8 cellular contexts compared by ENCODE assay signal in the genomic region with DNA sequence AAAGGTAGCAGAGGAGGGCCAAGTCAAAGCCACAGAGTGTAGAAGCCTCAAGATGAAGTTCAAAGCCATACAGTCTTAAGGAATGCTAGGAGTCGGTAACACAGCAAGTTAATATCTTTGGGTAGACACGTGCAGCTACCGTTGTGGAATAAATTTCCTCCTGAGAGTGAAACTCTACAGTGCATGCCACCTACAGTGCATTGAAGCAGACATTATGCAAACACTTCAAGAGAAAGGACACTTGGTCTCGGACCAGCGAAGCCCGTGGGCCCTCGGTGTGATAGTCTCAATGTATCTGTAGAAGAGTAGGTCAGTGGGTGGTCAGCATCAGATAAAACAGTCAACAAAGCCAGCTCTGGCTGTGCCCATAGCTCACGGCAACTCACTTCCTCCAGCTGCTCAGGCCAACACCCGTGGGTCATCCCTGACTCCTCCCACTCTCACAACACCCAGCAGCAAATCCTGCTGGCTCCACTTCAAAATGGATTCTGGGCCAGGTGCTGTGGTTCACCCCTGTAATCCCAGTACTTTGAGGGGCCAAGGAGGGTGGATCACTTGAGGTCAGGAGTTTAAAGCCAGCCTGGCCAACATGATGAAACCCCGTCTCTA. TPM values are rescaled to one million over a fixed set of nuclear protein-coding genes. Genes with fewer than 3 reads are reported as not detected.
DNase-seq lines count a peak whose midpoint lies in the region; ATAC-seq and TF ChIP-seq lines count a peak whose summit lies in the region.
"Not testable (repeated sequence)": the region's sequence is repeated elsewhere in the genome, so short reads cannot be mapped to it uniquely, and the experiment has no call there.

No MANE protein-coding gene starts in this region.

- peak overlapping the region; percentile 12 for H3K27ac Mint-ChIP-seq in activated B cell treated with CpG ODN at 0.5 μM for 24 hours

- H3K4me3 ChIP-seq in OCI-LY3 (ENCODE audit: low read length), result 0 out of 2 replicates have a peak overlapping the region, but pooled peaks have one; percentile 18
- H3K4me3 ChIP-seq in lung, prostate gland: not testable (repeated sequence)

- not testable (repeated sequence) for H3K36me3 Mint-ChIP-seq in activated B cell treated with CpG ODN at 0.5 μM for 24 hours (ENCODE audit: low read depth)

- not testable (repeated sequence) for TF ChIP-seq POLR2A in prostate gland (IDR thresholded peaks at IDR 0.05)

- H3K36me3 ChIP-seq in OCI-LY3 (replicated peaks; ENCODE audit: low read depth, low read length); lung (ENCODE audit: control insufficient read depth in 2 of 2, insufficient read depth in 2 of 2, low read length in 2 of 2); prostate gland: not testable (repeated sequence)

- WGBS in lung, 2 donors, result 43 to 73% methylated on average over 10 of the region's 10 CpGs
- 50% methylated on average over 10 of the region's 10 CpGs for WGBS in prostate gland

- POLR2A ChIA-PET in activated B cell treated with CpG ODN at 0.5 μM for 24 hours (lab: Charles Lee), result not testable (repeated sequence)

- DNase-seq in NCI-H1417 (lab: John Stamatoyannopoulos, UW) (peak in 2 of 3 experiments; percentile 15 to 33), lung (ENCODE audit: low spot score) (peak; percentile 40)
- DNase-seq in activated B cell treated with CpG ODN at 0.5 μM for 24 hours; prostate gland (ENCODE audit: low spot score): not testable (repeated sequence)

- H3K9ac ChIP-seq in OCI-LY3 (ENCODE audit: low read length), result not testable (repeated sequence)

- not testable (repeated sequence) for H3K27me3 Mint-ChIP-seq in activated B cell treated with CpG ODN at 0.5 μM for 24 hours

- peaks cover 13% of the 10 kb centered on the region for H3K4me1 ChIP-seq in OCI-LY3 (ENCODE audit: low read length)
- not testable (repeated sequence) for H3K4me1 ChIP-seq in lung (ENCODE audit: control insufficient read depth in 2 of 2, insufficient read depth in 2 of 2, low read length in 2 of 2); prostate gland (replicated peaks)

- H3K27ac ChIP-seq in C4-2B, result peak overlapping the region; percentile 24
- not testable (repeated sequence) for H3K27ac ChIP-seq in OCI-LY3 (ENCODE audit: low read length)
- H3K27ac ChIP-seq in lung (ENCODE audit: low read depth in 1 of 2, low read length in 1 of 2), result peak overlapping the region in 1 of 2 donors; percentile 56
- peak overlapping the region; percentile 74 to 78 for H3K27ac ChIP-seq in prostate gland

- not testable (repeated sequence) for H3K9me3 ChIP-seq in OCI-LY3 (ENCODE audit: insufficient read depth, low read length); lung (ENCODE audit: control insufficient read depth in 2 of 2, insufficient read depth in 1 of 2, low read length in 1 of 2); prostate gland

- H3K9me3 Mint-ChIP-seq in activated B cell treated with CpG ODN at 0.5 μM for 24 hours, result not testable (repeated sequence)

- peak overlapping the region; percentile 51 for H3K4me2 ChIP-seq in OCI-LY3 (ENCODE audit: low read length)

- H3K4me3 Mint-ChIP-seq in activated B cell treated with CpG ODN at 0.5 μM for 24 hours, result peak overlapping the region; percentile 38

- not testable (repeated sequence) for H3K27me3 ChIP-seq in OCI-LY3 (ENCODE audit: low read depth, low read length); lung (ENCODE audit: control insufficient read depth, insufficient read depth); prostate gland (replicated peaks; ENCODE audit: insufficient read depth)

- H3K79me2 ChIP-seq in OCI-LY3 (ENCODE audit: low read length), result not testable (repeated sequence)

- 0 out of 2 replicates have a peak overlapping the region, but pooled peaks have one; percentile 71 for H2AFZ ChIP-seq in OCI-LY3 (ENCODE audit: low read depth, low read length)

- CTCF ChIA-PET in activated B cell treated with CpG ODN at 0.5 μM for 24 hours (lab: Charles Lee), result not testable (repeated sequence)

- intact Hi-C loops in activated B cell treated with CpG ODN at 0.5 μM for 24 hours (cut with micrococcal nuclease); prostate gland (cut with DNase I): not testable (repeated sequence)

- ATAC-seq in GM19468 (IDR thresholded peaks at IDR 0.05; ENCODE audit: extremely low read depth, unreplicated experiment) (peak; percentile 19), activated B cell treated with CpG ODN at 0.5 μM for 24 hours (ENCODE audit: low read depth) (peak; percentile 22), esophagus mucosa (peak; percentile 17)
- not testable (repeated sequence) for ATAC-seq in lung (ENCODE audit: insufficient read depth, low FRiP score)

- peaks cover 21% of the 10 kb centered on the region for H3K4me1 Mint-ChIP-seq in activated B cell treated with CpG ODN at 0.5 μM for 24 hours

- TF ChIP-seq CTCF in C4-2B (conservative IDR thresholded peaks at IDR 0.05); OCI-LY3 (IDR thresholded peaks at IDR 0.05; ENCODE audit: low read depth, low read length); activated B cell treated with CpG ODN at 0.5 μM for 24 hours (IDR thresholded peaks at IDR 0.05); lung (IDR thresholded peaks at IDR 0.05; ENCODE audit: control extremely low read depth, extremely low read depth); prostate gland (IDR thresholded peaks at IDR 0.05): not testable (repeated sequence)

- H4K20me1 ChIP-seq in OCI-LY3 (ENCODE audit: insufficient read depth, low read length), result not testable (repeated sequence)

RNA-seq across cellular contexts. Expression of gene RRP7A, which starts 24.0 kb away (rescaled TPM):
- total RNA-seq in activated B cell treated with CpG ODN at 0.5 μM for 24 hours, result 129 and 135 TPM in 2 replicates
- total RNA-seq in esophagus mucosa, result 27.3 TPM
- 10 to 100 TPM; 14.9 to 35.5 TPM for total RNA-seq in lung
- 10 to 100 TPM; 10.2 to 31.9 TPM for polyA plus RNA-seq in lung
- total RNA-seq in prostate gland, result 10 to 100 TPM; 32.4 to 41.5 TPM

RNA-seq across cellular contexts. Expression of gene SERHL2, which starts 58.1 kb away (rescaled TPM):
- 0.91 and 1.7 TPM in 2 replicates for total RNA-seq in activated B cell treated with CpG ODN at 0.5 μM for 24 hours
- total RNA-seq in esophagus mucosa, result 2.8 TPM
- total RNA-seq in lung, result 1 to 10 TPM; 2.7 to 3.3 TPM
- polyA plus RNA-seq in lung, result 1 to 10 TPM; 1.7 to 2.6 TPM
- 10 to 100 TPM; 10.2 to 54.7 TPM for total RNA-seq in prostate gland
